ENCODE assay signal across 8 cellular contexts in the genomic region with DNA sequence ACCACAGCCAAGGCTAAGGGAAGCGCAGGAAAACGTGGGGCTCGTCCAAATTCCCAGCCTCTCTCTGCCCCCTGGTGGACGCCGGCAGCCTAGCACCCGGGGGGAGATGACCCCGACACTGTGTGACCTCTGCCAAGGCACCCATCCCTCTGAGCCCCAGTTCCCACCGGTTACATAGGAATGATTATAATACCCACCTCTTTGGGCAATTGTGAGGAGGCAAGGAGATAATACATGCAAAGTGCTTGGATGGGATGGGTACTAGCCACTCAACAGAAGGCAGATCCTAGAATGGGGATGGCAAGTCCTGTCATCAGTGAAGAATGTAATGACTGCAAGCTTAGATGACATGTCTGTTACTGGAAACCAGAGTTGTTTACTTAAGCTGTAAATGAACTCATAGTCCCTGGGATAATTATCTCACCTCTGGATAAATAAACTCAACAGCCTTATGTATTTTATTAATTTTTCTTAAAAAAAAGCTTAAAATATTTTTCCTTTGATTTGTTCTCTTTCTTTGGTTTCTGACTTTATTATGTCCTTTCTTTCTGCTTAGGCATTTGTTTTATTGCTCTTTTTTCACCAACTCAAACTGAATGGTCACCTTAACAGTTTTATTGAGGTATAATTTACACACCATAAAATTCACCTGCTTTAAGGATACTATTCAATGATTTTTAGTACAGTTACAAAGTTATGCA. TPM values are rescaled to one million over a fixed set of nuclear protein-coding genes. Genes with fewer than 3 reads are reported as not detected.
DNase-seq lines count a peak whose midpoint lies in the region; ATAC-seq and TF ChIP-seq lines count a peak whose summit lies in the region.

No MANE protein-coding gene starts in this region.

- H3K27ac ChIP-seq in GM23248 (peak overlapping the region; percentile 25), heart left ventricle (no peak overlapping the region)

- 0 out of 2 replicates have a peak overlapping the region, but pooled peaks have one; percentile 35 for H3K9ac ChIP-seq in GM23248

- H3K9me3 ChIP-seq in GM23248 (ENCODE audit: low read depth) (no peaks in the 10 kb centered on the region), heart left ventricle (peaks cover 0 to 2% (median 0%) of the 10 kb centered on the region in 12 donors)

- H4K20me1 ChIP-seq in GM23248 (ENCODE audit: insufficient read depth), result no peaks in the 10 kb centered on the region

- H3K9me3 Mint-ChIP-seq in activated naive CD8-positive, alpha-beta T cell treated with anti-CD3 and anti-CD28 coated beads for 36 hours, result peaks cover 3% of the 10 kb centered on the region

- peak; percentile 75 to 93 (median 90) for ATAC-seq in heart left ventricle

- 0 to 1% methylated on average over 8 of the region's 8 CpGs for WGBS in GM23248 (ENCODE audit: low coverage in 1 of 2, low lambda C conversion rate in 2 of 2, missing lambda C conversion rate in 2 of 2), 2 experiments
- 0 to 3% (median 3%) methylated on average over 6 to 8 of the region's 8 CpGs for WGBS in heart left ventricle, 4 donors

- DNase-seq in GF-D8 (lab: John Stamatoyannopoulos, UW), result peak; percentile 26
- DNase-seq in GM23248, result peak; percentile 92
- peak; percentile 69 to 75 for DNase-seq in Kasumi-1 (lab: John Stamatoyannopoulos, UW)
- peak; percentile 31 to 70 for DNase-seq in SW 1271 (lab: John Stamatoyannopoulos, UW)
- DNase-seq in activated naive CD8-positive, alpha-beta T cell treated with anti-CD3 and anti-CD28 coated beads for 36 hours, result peak; percentile 68
- DNase-seq in heart left ventricle, result peak; percentile 51 to 84 (median 59)
- DNase-seq in retinal pigment epithelial cell (ENCODE audit: low read depth), result no peak
- no peak for DNase-seq in NCI-H1048 (lab: John Stamatoyannopoulos, UW)

- H3K4me3 ChIP-seq in GM23248 (no peak overlapping the region), heart left ventricle (peak overlapping the region in 2 of 12 donors; percentile 15 to 40), retinal pigment epithelial cell (ENCODE audit: low read length) (no peak overlapping the region)

- intact Hi-C loops in heart left ventricle (cut with DNase I), result loop anchor here in 3 of 10 donors (10.0 kb wide), 1 partner anchor 195 kb away; no protein-coding TSS in a partner anchor

- H3K36me3 ChIP-seq in GM23248 (ENCODE audit: low read depth) (no peaks in the 10 kb centered on the region), heart left ventricle (no peaks in the 10 kb centered on the region)

- no peaks in the 10 kb centered on the region for H3K9me2 ChIP-seq in GM23248 (ENCODE audit: insufficient read depth)

- peak overlapping the region; percentile 76 for H3K27ac Mint-ChIP-seq in activated naive CD8-positive, alpha-beta T cell treated with anti-CD3 and anti-CD28 coated beads for 36 hours

- H3K36me3 Mint-ChIP-seq in activated naive CD8-positive, alpha-beta T cell treated with anti-CD3 and anti-CD28 coated beads for 36 hours, result peaks cover 1% of the 10 kb centered on the region

- peaks cover 9% of the 10 kb centered on the region for H3K4me1 Mint-ChIP-seq in activated naive CD8-positive, alpha-beta T cell treated with anti-CD3 and anti-CD28 coated beads for 36 hours

- H3K4me3 Mint-ChIP-seq in activated naive CD8-positive, alpha-beta T cell treated with anti-CD3 and anti-CD28 coated beads for 36 hours, result peak overlapping the region; percentile 63

- no peaks in the 10 kb centered on the region for H3K27me3 Mint-ChIP-seq in activated naive CD8-positive, alpha-beta T cell treated with anti-CD3 and anti-CD28 coated beads for 36 hours

- H2AFZ ChIP-seq in GM23248, result peak overlapping the region; percentile 78

- H3K79me2 ChIP-seq in GM23248 (ENCODE audit: insufficient read depth), result no peaks in the 10 kb centered on the region

- H3K27me3 ChIP-seq in GM23248 (replicated peaks; ENCODE audit: insufficient read depth) (no peaks in the 10 kb centered on the region), heart left ventricle (no peaks in the 10 kb centered on the region)

- in situ Hi-C loops in GM23248 (cut with MboI), result no loop called here

- H3F3A ChIP-seq in GM23248 (ENCODE audit: insufficient read depth), result peaks cover 5% of the 10 kb centered on the region

- no peak for TF ChIP-seq POLR2A in heart left ventricle (IDR thresholded peaks at IDR 0.05)

- TF ChIP-seq CTCF in heart left ventricle (IDR thresholded peaks at IDR 0.05), result peak; percentile 59 to 74 (median 66)
- peak; percentile 81 for TF ChIP-seq CTCF in retinal pigment epithelial cell (conservative IDR thresholded peaks at IDR 0.05; ENCODE audit: low read depth, low read length)

- peak overlapping the region; percentile 56 for H3K4me2 ChIP-seq in GM23248 (ENCODE audit: unreplicated experiment)

- peaks cover 6% of the 10 kb centered on the region for H3K4me1 ChIP-seq in GM23248 (ENCODE audit: insufficient read depth)
- H3K4me1 ChIP-seq in heart left ventricle, result peaks cover 0 to 13% (median 0%) of the 10 kb centered on the region in 12 donors

RNA-seq across cellular contexts. Expression of gene BMP8B, which starts 11.3 kb away (rescaled TPM):
- total RNA-seq in GM23248 (2014; rRNA removed; shearing (Covaris generic)), result not detected in 2 replicates
- polyA plus RNA-seq in GM23248 (2016; fragmentation: Nextera tagmentation; extraction: Ambion mirVana) (not detected in 2 replicates), heart left ventricle (under 1 TPM; 0.08 to 0.19 TPM)
- under 1 TPM; 0.12 to 0.20 TPM for total RNA-seq in activated naive CD8-positive, alpha-beta T cell treated with anti-CD3 and anti-CD28 coated beads for 36 hours
- under 1 TPM; 0.19 to 0.68 (median 0.53) TPM for total RNA-seq in heart left ventricle

RNA-seq across cellular contexts. Expression of gene OXCT2, which starts 28.8 kb away (rescaled TPM):
- total RNA-seq in GM23248 (2014; rRNA removed; shearing (Covaris generic)), result 0.89 and 3.5 TPM in 2 replicates
- 0.37 and 0.69 TPM in 2 replicates for polyA plus RNA-seq in GM23248 (2016; fragmentation: Nextera tagmentation; extraction: Ambion mirVana)
- total RNA-seq in activated naive CD8-positive, alpha-beta T cell treated with anti-CD3 and anti-CD28 coated beads for 36 hours, result 1 to 10 TPM; 3.8 to 5.7 TPM
- total RNA-seq in heart left ventricle, result 1 to 10 TPM in 8 of 9 donors, under 1 TPM in 1; 0.75 to 7.5 (median 2.7) TPM
- 1 to 10 TPM; 1.3 to 5.0 TPM for polyA plus RNA-seq in heart left ventricle

Comparison
In these comparisons a context has a peak if more than half of its experiments do, and no peak if none do; other contexts are left out.
1. DNase-seq: peak in GF-D8 (single experiment), GM23248 (single experiment), Kasumi-1 (2 of 2), SW 1271 (2 of 2), activated naive CD8-positive, alpha-beta T cell treated with anti-CD3 and anti-CD28 coated beads for 36 hours (single experiment) and heart left ventricle (5 of 5); none in retinal pigment epithelial cell (single experiment) and NCI-H1048 (single experiment).